9 cellular contexts compared by ENCODE assay signal in the genomic region with DNA sequence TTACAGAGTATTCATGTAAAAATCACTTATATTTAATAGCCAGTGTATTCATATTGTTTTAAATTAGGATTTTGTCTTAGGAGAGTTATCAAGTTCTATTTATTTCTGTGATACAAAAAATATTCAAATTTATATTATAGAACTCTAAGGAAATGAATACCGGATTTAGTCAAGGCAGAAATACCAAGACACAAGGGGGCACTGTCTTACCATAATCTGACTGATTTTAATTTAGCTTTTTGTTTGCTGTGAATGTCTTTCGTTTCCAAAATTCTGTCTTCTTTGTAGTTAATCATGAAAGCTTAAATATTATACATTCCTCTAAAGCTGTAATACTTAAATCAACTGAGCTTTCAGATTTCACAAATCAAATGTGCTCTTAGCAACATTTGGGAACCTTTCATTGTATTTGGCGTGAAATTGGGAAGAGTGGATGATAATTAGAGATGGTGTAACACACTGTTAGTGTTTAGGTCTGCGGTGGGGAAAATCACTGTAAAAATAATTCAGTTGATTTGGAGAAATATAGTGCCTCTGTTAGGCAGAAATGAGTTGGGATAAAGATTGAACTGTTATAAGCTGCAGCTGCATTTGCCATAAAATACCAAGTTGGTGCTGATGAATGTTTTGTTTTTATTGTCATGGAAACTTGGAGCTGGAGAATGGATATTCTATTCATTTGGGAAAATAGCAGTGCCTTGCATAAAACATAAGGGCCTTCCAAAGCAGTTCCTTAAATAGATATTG.
A peak's percentile ranks its signal among the peaks of the same experiment; 100 is the strongest.
DNase-seq lines count a peak whose midpoint lies in the region; ATAC-seq and TF ChIP-seq lines count a peak whose summit lies in the region.
"Had no signal": no experiment of that assay in that cellular context is flagged by ENCODE, and none has a peak within 500 bp of the region (broad histone marks: within the 10 kb centered on the region; RNA-seq: fewer than 3 reads in every experiment).

No MANE protein-coding gene starts in this region.

- H3K4me1 ChIP-seq in HAP-1: peaks cover 11% of the 10 kb centered on the region

- H3K27ac Mint-ChIP-seq in type B pancreatic cell: no peak overlapping the region
- H3K27ac Mint-ChIP-seq: naive thymus-derived CD8-positive, alpha-beta T cell had no signal

- peaks cover 13% of the 10 kb centered on the region for H3K36me3 Mint-ChIP-seq in type B pancreatic cell

- H3K9me3 Mint-ChIP-seq in type B pancreatic cell: peaks cover 7% of the 10 kb centered on the region

- DNase-seq in AG09319 (ENCODE audit: extremely low read depth, low read depth) (peak; percentile 40), HAP-1 (ENCODE audit: low spot score in 2 of 2) (peak; percentile 43 to 75), NCI-H69 (lab: John Stamatoyannopoulos, UW) (peak; percentile 81), cerebellar cortex (ENCODE audit: low spot score) (peak; percentile 53), left lobe of liver (ENCODE audit: low spot score) (no peak), type B pancreatic cell (ENCODE audit: extremely low spot score, unreplicated experiment) (no peak)

- H3K27me3 ChIP-seq in HAP-1 (ENCODE audit: low read depth): no peaks in the 10 kb centered on the region

- H3K9me3 ChIP-seq in HAP-1: no peaks in the 10 kb centered on the region

- no peaks in the 10 kb centered on the region for H3K36me3 ChIP-seq in HAP-1 (replicated peaks)

- peaks cover 13% of the 10 kb centered on the region for H3K4me1 Mint-ChIP-seq in type B pancreatic cell (ENCODE audit: unreplicated experiment)

- no peak overlapping the region for H3K4me3 Mint-ChIP-seq in type B pancreatic cell
- H3K4me3 Mint-ChIP-seq: naive thymus-derived CD8-positive, alpha-beta T cell had no signal

- in situ Hi-C loops in HAP-1 (cut with MboI; ENCODE audit: low sequenced_read_pairs): loop anchor here (10.0 kb wide), 1 partner anchor 388 kb away; no protein-coding TSS in a partner anchor

- H3K27me3 Mint-ChIP-seq in type B pancreatic cell: no peaks in the 10 kb centered on the region
- H3K27me3 Mint-ChIP-seq: naive thymus-derived CD8-positive, alpha-beta T cell had no signal

- TF ChIP-seq CTCF in AG09319 (IDR thresholded peaks at IDR 0.05; ENCODE audit: low read depth, low read length) (peak; percentile 63), type B pancreatic cell (conservative IDR thresholded peaks at IDR 0.05) (peak; percentile 89)

- peak overlapping the region; percentile 3; the same call in 1 of the 2 replicates for H3K4me3 ChIP-seq in HAP-1

- peak; percentile 75 for ATAC-seq in left lobe of liver
- ATAC-seq in HG02610 (IDR thresholded peaks at IDR 0.05; ENCODE audit: unreplicated experiment): no peak
- no peak for ATAC-seq in GM18907 (IDR thresholded peaks at IDR 0.05; ENCODE audit: unreplicated experiment)
- ATAC-seq: naive thymus-derived CD8-positive, alpha-beta T cell had no signal

Comparison
In these comparisons a context has a peak if more than half of its experiments do, and no peak if none do; other contexts are left out.
1. DNase-seq: peak in AG09319 (single experiment), HAP-1 (2 of 2), NCI-H69 (single experiment) and cerebellar cortex (single experiment); none in left lobe of liver (single experiment) and type B pancreatic cell (single experiment).